In genomic region chr15:55230051-55230670, GRCh38 we compare ENCODE assay signal across 19 cellular contexts. TPM values are rescaled to one million over a fixed set of nuclear protein-coding genes. Genes with fewer than 3 reads are reported as not detected.
DNase-seq lines count a peak whose midpoint lies in the region; ATAC-seq and TF ChIP-seq lines count a peak whose summit lies in the region.
"Had no signal": no experiment of that assay in that cellular context is flagged by ENCODE, and none has a peak within 500 bp of the region (broad histone marks: within the 10 kb centered on the region; RNA-seq: fewer than 3 reads in every experiment).

No MANE protein-coding gene starts in this region.

- peaks cover 12 to 56% of the 10 kb centered on the region in 2 donors for H3K36me3 Mint-ChIP-seq in activated T-cell treated with anti-CD3 and anti-CD28 coated beads, Interleukin-2, amount 50 U/mL, for 72 hours (ENCODE audit: insufficient read depth in 2 of 2)
- H3K36me3 Mint-ChIP-seq in activated CD8-positive, alpha-beta T cell treated with anti-CD3 and anti-CD28 coated beads, Interleukin-2, amount 10 ng/mL, durations not matched to agents 7 days and 5 days (ENCODE audit: low read depth): peaks cover 77% of the 10 kb centered on the region
- H3K36me3 Mint-ChIP-seq in stimulated activated effector memory CD8-positive, alpha-beta T cell treated with anti-CD3 and anti-CD28 coated beads, Interleukin-12 subunit alpha, Interleukin-12 subunit beta, amount 100 ng/mL, for 72 hours: peaks cover 100% of the 10 kb centered on the region
- H3K36me3 Mint-ChIP-seq in stimulated activated naive B cell treated with anti-CD40 and anti-IgM and Interleukin-4, amounts not matched to agents 10 μg/mL and 1 μg/mL and 100 μg/mL, for 72 hours: peaks cover 22 to 46% of the 10 kb centered on the region in 2 donors

- H3K27ac Mint-ChIP-seq in activated T-cell treated with anti-CD3 and anti-CD28 coated beads, Interleukin-2, amount 50 U/mL, for 72 hours: peak overlapping the region; percentile 26
- H3K27ac Mint-ChIP-seq in activated CD8-positive, alpha-beta T cell treated with anti-CD3 and anti-CD28 coated beads, Interleukin-2, amount 10 ng/mL, durations not matched to agents 7 days and 5 days: peak overlapping the region; percentile 81
- peak overlapping the region; percentile 65 for H3K27ac Mint-ChIP-seq in stimulated activated effector memory CD8-positive, alpha-beta T cell treated with anti-CD3 and anti-CD28 coated beads, Interleukin-12 subunit alpha, Interleukin-12 subunit beta, amount 100 ng/mL, for 72 hours
- H3K27ac Mint-ChIP-seq in stimulated activated naive B cell treated with anti-CD40 and anti-IgM and Interleukin-4, amounts not matched to agents 10 μg/mL and 1 μg/mL and 100 μg/mL, for 72 hours: no peak overlapping the region

- no peaks in the 10 kb centered on the region for H3K27me3 Mint-ChIP-seq in activated T-cell treated with anti-CD3 and anti-CD28 coated beads, Interleukin-2, amount 50 U/mL, for 72 hours (ENCODE audit: low read depth)
- H3K27me3 Mint-ChIP-seq in activated CD8-positive, alpha-beta T cell treated with anti-CD3 and anti-CD28 coated beads, Interleukin-2, amount 10 ng/mL, durations not matched to agents 7 days and 5 days (ENCODE audit: low read depth): no peaks in the 10 kb centered on the region
- H3K27me3 Mint-ChIP-seq in stimulated activated naive B cell treated with anti-CD40 and anti-IgM and Interleukin-4, amounts not matched to agents 10 μg/mL and 1 μg/mL and 100 μg/mL, for 72 hours: no peaks in the 10 kb centered on the region

- TF ChIP-seq CTCF in fibroblast of pulmonary artery (IDR thresholded peaks at IDR 0.05; ENCODE audit: low read length, missing control alignments): no peak

- no peaks in the 10 kb centered on the region for H3K9me3 Mint-ChIP-seq in activated T-cell treated with anti-CD3 and anti-CD28 coated beads, Interleukin-2, amount 50 U/mL, for 72 hours
- no peaks in the 10 kb centered on the region for H3K9me3 Mint-ChIP-seq in activated CD8-positive, alpha-beta T cell treated with anti-CD3 and anti-CD28 coated beads, Interleukin-2, amount 10 ng/mL, durations not matched to agents 7 days and 5 days (ENCODE audit: insufficient read depth)
- H3K9me3 Mint-ChIP-seq in stimulated activated effector memory CD8-positive, alpha-beta T cell treated with anti-CD3 and anti-CD28 coated beads, Interleukin-12 subunit alpha, Interleukin-12 subunit beta, amount 100 ng/mL, for 72 hours: no peaks in the 10 kb centered on the region
- H3K9me3 Mint-ChIP-seq in stimulated activated naive B cell treated with anti-CD40 and anti-IgM and Interleukin-4, amounts not matched to agents 10 μg/mL and 1 μg/mL and 100 μg/mL, for 72 hours: no peaks in the 10 kb centered on the region

- peaks cover 52% of the 10 kb centered on the region for H3K4me1 Mint-ChIP-seq in activated T-cell treated with anti-CD3 and anti-CD28 coated beads, Interleukin-2, amount 50 U/mL, for 72 hours (ENCODE audit: low read depth)
- H3K4me1 Mint-ChIP-seq in activated CD8-positive, alpha-beta T cell treated with anti-CD3 and anti-CD28 coated beads, Interleukin-2, amount 10 ng/mL, durations not matched to agents 7 days and 5 days (ENCODE audit: low read depth): peaks cover 50% of the 10 kb centered on the region
- H3K4me1 Mint-ChIP-seq in stimulated activated effector memory CD8-positive, alpha-beta T cell treated with anti-CD3 and anti-CD28 coated beads, Interleukin-12 subunit alpha, Interleukin-12 subunit beta, amount 100 ng/mL, for 72 hours: peaks cover 55% of the 10 kb centered on the region
- H3K4me1 Mint-ChIP-seq in stimulated activated naive B cell treated with anti-CD40 and anti-IgM and Interleukin-4, amounts not matched to agents 10 μg/mL and 1 μg/mL and 100 μg/mL, for 72 hours: peaks cover 2 to 15% of the 10 kb centered on the region in 2 donors

- no peak for ATAC-seq in activated T-cell treated with anti-CD3 and anti-CD28 coated beads, Interleukin-2, amount 50 U/mL, for 72 hours (replicated peaks in 1 of 2)
- peak; percentile 70 for ATAC-seq in activated CD8-positive, alpha-beta T cell treated with anti-CD3 and anti-CD28 coated beads, Interleukin-2, amount 10 ng/mL, durations not matched to agents 7 days and 5 days
- ATAC-seq in stimulated activated effector memory CD8-positive, alpha-beta T cell treated with anti-CD3 and anti-CD28 coated beads, Interleukin-12 subunit alpha, Interleukin-12 subunit beta, amount 100 ng/mL, for 72 hours: peak; percentile 53
- no peak for ATAC-seq in GM21717 (IDR thresholded peaks at IDR 0.05; ENCODE audit: unreplicated experiment)
- no peak for ATAC-seq in stimulated activated naive B cell treated with anti-CD40 and anti-IgM and Interleukin-4, amounts not matched to agents 10 μg/mL and 1 μg/mL and 100 μg/mL, for 72 hours (replicated peaks)
- ATAC-seq: esophagus mucosa, PC-3 had no signal

- no peak for DNase-seq in activated T-cell treated with anti-CD3 and anti-CD28 coated beads, Interleukin-2, amount 50 U/mL, for 72 hours
- DNase-seq in activated T-cell treated with anti-CD3 and anti-CD28 coated beads for 4 hours (no peak), fibroblast of pulmonary artery (ENCODE audit: low read depth) (peak; percentile 55), NCI-H1092 (lab: John Stamatoyannopoulos, UW) (no peak)
- no peak for DNase-seq in activated CD8-positive, alpha-beta T cell treated with anti-CD3 and anti-CD28 coated beads, Interleukin-2, amount 10 ng/mL, durations not matched to agents 7 days and 5 days
- no peak for DNase-seq in stimulated activated effector memory CD8-positive, alpha-beta T cell treated with anti-CD3 and anti-CD28 coated beads, Interleukin-12 subunit alpha, Interleukin-12 subunit beta, amount 100 ng/mL, for 72 hours (ENCODE audit: low spot score in 2 of 2)
- no peak for DNase-seq in stimulated activated naive B cell treated with anti-CD40 and anti-IgM and Interleukin-4, amounts not matched to agents 10 μg/mL and 1 μg/mL and 100 μg/mL, for 72 hours
- DNase-seq: activated CD4-positive, alpha-beta T cell treated with anti-CD3 and anti-CD28 coated beads for 4 hours; activated gamma-delta T cell treated with Interleukin-2 at 50 U/mL for 16 hours; caudate nucleus; DMS153; hypothalamus; mammary epithelial cell; NCI-H1417; PC-3; SW 1271; upper lobe of left lung had no signal

- CTCF ChIA-PET in activated CD8-positive, alpha-beta T cell treated with anti-CD3 and anti-CD28 coated beads, Interleukin-2, amount 10 ng/mL, durations not matched to agents 7 days and 5 days (lab: Charles Lee): interaction anchor here (1.5 to 2.0 kb wide), 3 partner anchors 9 to 28 kb away, joined by 3 to 8 read pairs (median 5); no protein-coding TSS in a partner anchor

- POLR2A ChIA-PET in activated CD8-positive, alpha-beta T cell treated with anti-CD3 and anti-CD28 coated beads, Interleukin-2, amount 10 ng/mL, durations not matched to agents 7 days and 5 days (lab: Charles Lee): no interaction called here

- peak overlapping the region in 1 of 2 donors; percentile 23 for H3K4me3 Mint-ChIP-seq in activated T-cell treated with anti-CD3 and anti-CD28 coated beads, Interleukin-2, amount 50 U/mL, for 72 hours
- H3K4me3 Mint-ChIP-seq in activated CD8-positive, alpha-beta T cell treated with anti-CD3 and anti-CD28 coated beads, Interleukin-2, amount 10 ng/mL, durations not matched to agents 7 days and 5 days: peak overlapping the region; percentile 58
- peak overlapping the region; percentile 48 for H3K4me3 Mint-ChIP-seq in stimulated activated effector memory CD8-positive, alpha-beta T cell treated with anti-CD3 and anti-CD28 coated beads, Interleukin-12 subunit alpha, Interleukin-12 subunit beta, amount 100 ng/mL, for 72 hours
- H3K4me3 Mint-ChIP-seq in stimulated activated naive B cell treated with anti-CD40 and anti-IgM and Interleukin-4, amounts not matched to agents 10 μg/mL and 1 μg/mL and 100 μg/mL, for 72 hours: no peak overlapping the region

- no peak overlapping the region for H3K4me3 ChIP-seq in fibroblast of pulmonary artery (replicated peaks; ENCODE audit: low read depth, low read length)
- H3K4me3 ChIP-seq: upper lobe of left lung had no signal

RNA-seq across cellular contexts. Expression of gene RSL24D1, which starts 33.4 kb away (rescaled TPM):
- total RNA-seq in activated T-cell treated with anti-CD3 and anti-CD28 coated beads, Interleukin-2, amount 50 U/mL, for 72 hours: 100 to 1,000 TPM; 181 to 207 TPM
- total RNA-seq in activated CD8-positive, alpha-beta T cell treated with anti-CD3 and anti-CD28 coated beads, Interleukin-2, amount 10 ng/mL, durations not matched to agents 7 days and 5 days: 10 to 100 TPM; 79.6 to 85.2 TPM

RNA-seq across cellular contexts. Expression of gene RAB27A, which starts 59.5 kb away (rescaled TPM):
- 100 to 1,000 TPM; 203 to 205 TPM for total RNA-seq in activated T-cell treated with anti-CD3 and anti-CD28 coated beads, Interleukin-2, amount 50 U/mL, for 72 hours
- total RNA-seq in activated CD8-positive, alpha-beta T cell treated with anti-CD3 and anti-CD28 coated beads, Interleukin-2, amount 10 ng/mL, durations not matched to agents 7 days and 5 days: 100 to 1,000 TPM; 102 to 105 TPM

Comparison
In these comparisons a context has a peak if more than half of its experiments do, and no peak if none do; other contexts are left out.
1. ATAC-seq: peak in activated CD8-positive, alpha-beta T cell treated with anti-CD3 and anti-CD28 coated beads, Interleukin-2, amount 10 ng/mL, durations not matched to agents 7 days and 5 days (single experiment) and stimulated activated effector memory CD8-positive, alpha-beta T cell treated with anti-CD3 and anti-CD28 coated beads, Interleukin-12 subunit alpha, Interleukin-12 subunit beta, amount 100 ng/mL, for 72 hours (single experiment); none in activated T-cell treated with anti-CD3 and anti-CD28 coated beads, Interleukin-2, amount 50 U/mL, for 72 hours (0 of 2), GM21717 (single experiment) and stimulated activated naive B cell treated with anti-CD40 and anti-IgM and Interleukin-4, amounts not matched to agents 10 μg/mL and 1 μg/mL and 100 μg/mL, for 72 hours (0 of 2).
2. H3K4me3 Mint-ChIP-seq: peak in activated CD8-positive, alpha-beta T cell treated with anti-CD3 and anti-CD28 coated beads, Interleukin-2, amount 10 ng/mL, durations not matched to agents 7 days and 5 days (single experiment) and stimulated activated effector memory CD8-positive, alpha-beta T cell treated with anti-CD3 and anti-CD28 coated beads, Interleukin-12 subunit alpha, Interleukin-12 subunit beta, amount 100 ng/mL, for 72 hours (single experiment); none in stimulated activated naive B cell treated with anti-CD40 and anti-IgM and Interleukin-4, amounts not matched to agents 10 μg/mL and 1 μg/mL and 100 μg/mL, for 72 hours (0 of 2).